In the genomic region with DNA sequence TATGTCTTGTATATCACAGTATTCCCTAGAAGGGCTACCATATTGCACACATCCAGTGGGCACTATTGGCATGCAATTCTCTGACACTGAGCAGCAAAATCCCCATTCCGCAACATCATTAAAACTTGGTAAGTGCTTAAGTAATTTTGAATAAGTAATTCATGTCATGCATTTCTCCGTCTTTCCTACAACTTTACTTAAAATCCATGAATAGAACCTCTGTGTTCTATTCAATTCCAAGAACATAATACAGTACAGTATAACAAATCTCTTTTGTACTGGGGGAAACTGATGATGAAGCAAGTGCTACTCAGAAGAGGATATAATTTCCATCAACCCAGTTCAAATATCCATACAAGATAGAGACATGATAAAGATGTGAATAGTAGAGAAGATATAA, we compare ENCODE assay signal across 22 cellular contexts.
"Had no signal": no experiment of that assay in that cellular context is flagged by ENCODE, and none has a peak within 500 bp of the region (broad histone marks: within the 10 kb centered on the region; RNA-seq: fewer than 3 reads in every experiment).

No MANE protein-coding gene starts in this region.

- H3K9me3 ChIP-seq: esophagus muscularis mucosa, gastrocnemius medialis, heart right ventricle, lower lobe of right lung, mucosa of descending colon had no signal

- ATAC-seq: foreskin keratinocyte; gastrocnemius medialis; heart right ventricle; left cardiac atrium; left ventricle myocardium superior; lower lobe of right lung; mucosa of descending colon; naive thymus-derived CD8-positive, alpha-beta T cell had no signal

- H3K4me3 ChIP-seq: dorsolateral prefrontal cortex, esophagus muscularis mucosa, gastrocnemius medialis, heart right ventricle, left lung, lower lobe of right lung, mucosa of descending colon had no signal

- H3K27ac ChIP-seq: dorsolateral prefrontal cortex, esophagus muscularis mucosa, foreskin keratinocyte, gastrocnemius medialis, heart right ventricle, left lung, lower lobe of right lung had no signal

- FAIRE-seq: endothelial cell of umbilical vein, islet of Langerhans, keratinocyte had no signal

- H3K4me1 ChIP-seq: foreskin keratinocyte, heart right ventricle, left lung, lower lobe of right lung had no signal

- DNase-seq: dermis blood vessel endothelial cell; dorsolateral prefrontal cortex; effector CD4-positive, alpha-beta T cell; effector memory CD4-positive, alpha-beta T cell; foreskin keratinocyte; gastrocnemius medialis; glutamatergic neuron; head of caudate nucleus; heart right ventricle; hippocampal formation; left cardiac atrium; left lung; left ventricle myocardium superior; lower lobe of right lung; mesenchymal stem cell; mucosa of descending colon; naive B cell; naive thymus-derived CD8-positive, alpha-beta T cell had no signal
